9 cellular contexts compared by ENCODE assay signal in the genomic region with DNA sequence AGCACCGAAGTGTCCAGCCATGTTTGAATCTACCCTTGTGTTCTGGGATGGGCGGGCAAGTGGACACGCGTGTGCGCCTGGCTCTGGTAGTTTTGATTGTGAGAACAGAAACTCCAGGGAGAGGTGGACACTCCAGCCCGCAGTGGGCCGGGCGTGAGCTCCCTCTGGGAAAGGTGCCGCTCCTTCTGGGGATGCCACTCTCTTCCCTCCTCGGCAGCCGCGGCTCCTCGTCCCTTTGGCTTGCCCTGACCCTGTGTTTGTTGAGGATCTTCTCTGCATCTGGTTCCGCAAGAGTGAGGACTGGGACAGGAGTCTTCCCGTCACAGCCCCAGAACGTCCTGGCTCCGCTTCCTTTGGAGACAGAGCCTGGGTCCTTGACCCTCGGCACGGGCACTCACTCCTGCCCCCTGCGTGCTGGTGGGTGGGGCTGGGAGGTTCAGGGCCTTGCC. TPM values are rescaled to one million over a fixed set of nuclear protein-coding genes. Genes with fewer than 3 reads are reported as not detected.
DNase-seq lines count a peak whose midpoint lies in the region; ATAC-seq, FAIRE-seq and TF ChIP-seq lines count a peak whose summit lies in the region.
"Had no signal": no experiment of that assay in that cellular context is flagged by ENCODE, and none has a peak within 500 bp of the region (broad histone marks: within the 10 kb centered on the region; RNA-seq: fewer than 3 reads in every experiment).

No MANE protein-coding gene starts in this region.

- H3K14ac ChIP-seq in neuronal stem cell (ENCODE audit: low read length), result no peak overlapping the region

- H3K27ac Mint-ChIP-seq in CD4-positive, alpha-beta memory T cell, result peak overlapping the region; percentile 79 to 97 (median 94)

- H3K79me1 ChIP-seq in neuronal stem cell (ENCODE audit: low read depth, low read length), result peaks cover 13% of the 10 kb centered on the region

- peaks cover 8 to 32% of the 10 kb centered on the region in 2 donors for H3K36me3 Mint-ChIP-seq in CD4-positive, alpha-beta memory T cell

- no peak for TF ChIP-seq CTCF in OCI-LY3 (IDR thresholded peaks at IDR 0.05; ENCODE audit: low read depth, low read length)
- no peak for TF ChIP-seq CTCF in endothelial cell of umbilical vein (IDR thresholded peaks at IDR 0.05; ENCODE audit: extremely low read depth in 1 of 2, insufficient read depth in 1 of 2, low read depth in 1 of 2, low read length in 2 of 2)

- H4K91ac ChIP-seq in neuronal stem cell (ENCODE audit: low read depth, low read length, poor library complexity), result no peak overlapping the region

- POLR2A ChIA-PET in CD4-positive, alpha-beta memory T cell (lab: Charles Lee; ENCODE audit: partially characterized antibody), result interaction anchor here (0.9 to 2.2 kb wide), 2 partner anchors 157 to 612 kb away, joined by 3 to 9 read pairs; partner anchors contain the start of gene ATP9B
- POLR2A ChIA-PET in endothelial cell of umbilical vein (lab: Charles Lee), result interaction anchor here (0.7 kb wide), 1 partner anchor 353 kb away, joined by 3 read pairs; the partner anchor contains the start of gene RBFA

- H2BK5ac ChIP-seq in neuronal stem cell (ENCODE audit: low read length), result no peak overlapping the region

- BruUV-seq in endothelial cell of umbilical vein (replicated peaks; lab: Mats Ljungman, UMichigan), result no TSS peak

- H2BK12ac ChIP-seq in neuronal stem cell (ENCODE audit: low read length), result no peak overlapping the region

- H3K18ac ChIP-seq in neuronal stem cell (ENCODE audit: low read length), result no peak overlapping the region

- H3K9me3 ChIP-seq in CD4-positive, alpha-beta memory T cell (ENCODE audit: control insufficient read depth in 1 of 2, low read length in 2 of 2), result no peaks in the 10 kb centered on the region
- H3K9me3 ChIP-seq in OCI-LY3 (ENCODE audit: insufficient read depth, low read length) (no peaks in the 10 kb centered on the region), endothelial cell of umbilical vein (replicated peaks; ENCODE audit: control insufficient read depth, insufficient read depth, low read length) (no peaks in the 10 kb centered on the region), neuronal stem cell (replicated peaks in 1 of 2; ENCODE audit: control insufficient read depth in 2 of 2, insufficient read depth in 1 of 2, low read depth in 1 of 2, low read length in 2 of 2) (no peaks in the 10 kb centered on the region)

- no peak for FAIRE-seq in endothelial cell of umbilical vein (lab: Jason Lieb, UNC)

- H2AK5ac ChIP-seq in neuronal stem cell (ENCODE audit: low read depth, low read length), result no peak overlapping the region

- H3K9me3 Mint-ChIP-seq in CD4-positive, alpha-beta memory T cell, result peaks cover 0 to 2% (median 0%) of the 10 kb centered on the region in 8 donors

- H2BK15ac ChIP-seq in neuronal stem cell (ENCODE audit: low read length), result no peak overlapping the region

- no peak overlapping the region for H4K8ac ChIP-seq in neuronal stem cell (ENCODE audit: low read depth, low read length)

- peaks cover 4% of the 10 kb centered on the region for H3K36me3 ChIP-seq in CD4-positive, alpha-beta memory T cell (ENCODE audit: insufficient read depth, low read length)
- peaks cover 22% of the 10 kb centered on the region for H3K36me3 ChIP-seq in OCI-LY3 (replicated peaks; ENCODE audit: low read depth, low read length)
- peaks cover 0 to 3% of the 10 kb centered on the region in 2 experiments for H3K36me3 ChIP-seq in endothelial cell of umbilical vein (ENCODE audit: control insufficient read depth in 2 of 2, extremely low read depth in 1 of 2, insufficient read depth in 2 of 2, low read length in 2 of 2)
- H3K36me3 ChIP-seq in neuronal stem cell (replicated peaks in 1 of 2; ENCODE audit: control insufficient read depth in 2 of 2, insufficient read depth in 2 of 2, low read length in 2 of 2), result peaks cover 0 to 16% of the 10 kb centered on the region in 2 donors

- DNase-seq in CD4-positive, alpha-beta memory T cell, result no peak
- no peak for DNase-seq in endothelial cell of umbilical vein (ENCODE audit: low read depth, low spot score)
- DNase-seq in neuronal stem cell (ENCODE audit: low spot score), result no peak
- DNase-seq in HPDE6-E6E7 (ENCODE audit: extremely low spot score), result no peak
- no peak for DNase-seq in NCI-H2227 (lab: John Stamatoyannopoulos, UW; ENCODE audit: unreplicated experiment)
- DNase-seq: NCI-H2029 treated with DMSO at 0.1 percent for 48 hours had no signal

- H3K9ac ChIP-seq in OCI-LY3 (ENCODE audit: low read length) (peak overlapping the region; percentile 78), endothelial cell of umbilical vein (replicated peaks; ENCODE audit: extremely low read depth, insufficient read depth, low read length) (peak overlapping the region; percentile 60), neuronal stem cell (ENCODE audit: low read depth, low read length, poor library complexity) (peak overlapping the region; percentile 39)

- H3K4ac ChIP-seq in neuronal stem cell (ENCODE audit: low read length), result no peak overlapping the region

- no peak overlapping the region for H2AFZ ChIP-seq in OCI-LY3 (ENCODE audit: low read depth, low read length)
- H2AFZ ChIP-seq in endothelial cell of umbilical vein (ENCODE audit: low read depth, low read length), result no peak overlapping the region
- H2AFZ ChIP-seq in neuronal stem cell (ENCODE audit: low read length), result no peak overlapping the region

- dilution Hi-C loops in endothelial cell of umbilical vein (cut with MboI; ENCODE audit: extremely low pct_ligation_motif_present, low sequenced_read_pairs), result no loop called here

- peaks cover 81% of the 10 kb centered on the region for H3K79me2 ChIP-seq in OCI-LY3 (ENCODE audit: low read length)
- H3K79me2 ChIP-seq in endothelial cell of umbilical vein (ENCODE audit: control insufficient read depth, insufficient read depth, low read length), result peaks cover 63% of the 10 kb centered on the region

- peaks cover 67% of the 10 kb centered on the region for H3K4me1 ChIP-seq in CD4-positive, alpha-beta memory T cell (ENCODE audit: insufficient read depth, low read length)
- H3K4me1 ChIP-seq in OCI-LY3 (ENCODE audit: low read length) (peaks cover 22% of the 10 kb centered on the region), endothelial cell of umbilical vein (ENCODE audit: control insufficient read depth, extremely low read depth, insufficient read depth, low read length) (peaks cover 16% of the 10 kb centered on the region), neuronal stem cell (ENCODE audit: control insufficient read depth in 2 of 2, insufficient read depth in 1 of 2, low read depth in 1 of 2, low read length in 2 of 2) (peaks cover 6 to 9% of the 10 kb centered on the region in 2 donors)

- H2BK120ac ChIP-seq in neuronal stem cell (ENCODE audit: low read depth, low read length), result no peak overlapping the region

- CTCF ChIA-PET in CD4-positive, alpha-beta memory T cell (lab: Charles Lee; ENCODE audit: partially characterized antibody), result no interaction called here
- CTCF ChIA-PET in endothelial cell of umbilical vein (lab: Charles Lee), result interaction anchor here (1.1 to 2.0 kb wide), 2 partner anchors 300 to 353 kb away, joined by 5 to 6 read pairs; partner anchors contain the start of gene RBFA

- no peak for ATAC-seq in GM21529 (IDR thresholded peaks at IDR 0.05; ENCODE audit: unreplicated experiment)
- ATAC-seq in GM21576 (IDR thresholded peaks at IDR 0.05; ENCODE audit: unreplicated experiment), result no peak

- peak overlapping the region; percentile 67 to 88 for H3K4me3 ChIP-seq in CD4-positive, alpha-beta memory T cell (ENCODE audit: low read length in 2 of 2)
- H3K4me3 ChIP-seq in OCI-LY3 (ENCODE audit: low read length), result peak overlapping the region; percentile 79
- H3K4me3 ChIP-seq in endothelial cell of umbilical vein (replicated peaks in 1 of 3; ENCODE audit: insufficient read depth in 1 of 3, low read depth in 1 of 3, low read length in 3 of 3), result peak overlapping the region; percentile 76 to 99 (median 83)
- peak overlapping the region; percentile 1 to 94 for H3K4me3 ChIP-seq in neuronal stem cell (ENCODE audit: low read length in 2 of 2)

- H3K23ac ChIP-seq in neuronal stem cell (ENCODE audit: low read depth, low read length, poor library complexity), result no peak overlapping the region

- H3K27me3 ChIP-seq in CD4-positive, alpha-beta memory T cell (ENCODE audit: insufficient read depth, low read length), result no peaks in the 10 kb centered on the region
- H3K27me3 ChIP-seq in OCI-LY3 (ENCODE audit: low read depth, low read length) (no peaks in the 10 kb centered on the region), endothelial cell of umbilical vein (ENCODE audit: control insufficient read depth in 2 of 2, insufficient read depth in 2 of 2, low read length in 2 of 2) (no peaks in the 10 kb centered on the region), neuronal stem cell (ENCODE audit: control insufficient read depth in 3 of 3, insufficient read depth in 3 of 3, low read depth in 1 of 3, low read length in 3 of 3) (no peaks in the 10 kb centered on the region)

- no peaks in the 10 kb centered on the region for H3K9me1 ChIP-seq in endothelial cell of umbilical vein (replicated peaks; ENCODE audit: control insufficient read depth, extremely low read depth, insufficient read depth, low read length)

- H3K27me3 Mint-ChIP-seq in CD4-positive, alpha-beta memory T cell, result no peaks in the 10 kb centered on the region

- TF ChIP-seq POLR2A in endothelial cell of umbilical vein (IDR thresholded peaks at IDR 0.05; ENCODE audit: low read depth, low read length), result no peak

- no CpG with 5 or more reads among the region's 20 CpGs for WGBS in neuronal stem cell (ENCODE audit: extremely low coverage in 2 of 2, insufficient read length in 2 of 2, insufficient replicate concordance in 1 of 2), 2 donors

- H3K27ac ChIP-seq in CD4-positive, alpha-beta memory T cell (ENCODE audit: low read depth, low read length), result peak overlapping the region; percentile 98
- H3K27ac ChIP-seq in OCI-LY3 (ENCODE audit: low read length) (no peak overlapping the region), endothelial cell of umbilical vein (ENCODE audit: insufficient read depth, low read depth, low read length) (no peak overlapping the region), neuronal stem cell (replicated peaks; ENCODE audit: low read length) (no peak overlapping the region)

- H3K4me1 Mint-ChIP-seq in CD4-positive, alpha-beta memory T cell, result peaks cover 54 to 80% (median 69%) of the 10 kb centered on the region in 4 donors

- intact Hi-C loops in CD4-positive, alpha-beta memory T cell (cut with micrococcal nuclease), result no loop called here
- intact Hi-C loops in endothelial cell of umbilical vein (cut with micrococcal nuclease), result no loop called here

- peaks cover 54% of the 10 kb centered on the region for H4K20me1 ChIP-seq in OCI-LY3 (ENCODE audit: insufficient read depth, low read length)
- H4K20me1 ChIP-seq in endothelial cell of umbilical vein (replicated peaks; ENCODE audit: control insufficient read depth, extremely low read depth, insufficient read depth, low read length), result no peaks in the 10 kb centered on the region

- H3K4me3 Mint-ChIP-seq in CD4-positive, alpha-beta memory T cell, result peak overlapping the region; percentile 89 to 93 (median 91)

- peak overlapping the region; percentile 87 for H3K4me2 ChIP-seq in OCI-LY3 (ENCODE audit: low read length)
- H3K4me2 ChIP-seq in endothelial cell of umbilical vein (ENCODE audit: insufficient read depth, low read length), result peak overlapping the region; percentile 71
- H3K4me2 ChIP-seq in neuronal stem cell (ENCODE audit: insufficient read depth, low read length, poor library complexity, severe bottlenecking), result peak overlapping the region; percentile 67

RNA-seq across cellular contexts. Expression of gene CTDP1, which starts 1.3 kb away (rescaled TPM):
- total RNA-seq in CD4-positive, alpha-beta memory T cell, result 10 to 100 TPM; 42.6 to 44.5 TPM
- 10 to 100 TPM in 1 of 2 donors, 1 to 10 TPM in 1; 8.5 to 30.2 TPM for polyA plus RNA-seq in CD4-positive, alpha-beta memory T cell
- 23.5 and 27.6 TPM in 2 replicates for total RNA-seq in endothelial cell of umbilical vein
- polyA plus RNA-seq in endothelial cell of umbilical vein, result 13.5 and 15.3 TPM in 2 replicates
- 11.4 and 12.7 TPM in 2 replicates for polyA plus RNA-seq in endothelial cell of umbilical vein (2011; cell fraction: cytosol; rRNA removed)
- 22.4 and 24.7 TPM in 2 replicates for polyA plus RNA-seq in endothelial cell of umbilical vein (2011; cell fraction: nucleus; rRNA removed)
- polyA plus RNA-seq in endothelial cell of umbilical vein (2012), result 14.8 and 15.6 TPM in 2 replicates
- 10.5 and 13.8 TPM in 2 replicates for polyA minus RNA-seq in endothelial cell of umbilical vein
- polyA minus RNA-seq in endothelial cell of umbilical vein (2011; cell fraction: cytosol; rRNA and poly(A)+ RNA removed), result 8.6 TPM
- polyA minus RNA-seq in endothelial cell of umbilical vein (2011; cell fraction: nucleus; rRNA and poly(A)+ RNA removed), result 14.1 and 18.1 TPM in 2 replicates
- polyA plus RNA-seq in neuronal stem cell (2013, experiment 1 of 2), result 10.5 TPM
- polyA plus RNA-seq in neuronal stem cell (2013, experiment 2 of 2), result 11.0 TPM
